Comparison of ENCODE assay signal across 10 cellular contexts in the genomic region with DNA sequence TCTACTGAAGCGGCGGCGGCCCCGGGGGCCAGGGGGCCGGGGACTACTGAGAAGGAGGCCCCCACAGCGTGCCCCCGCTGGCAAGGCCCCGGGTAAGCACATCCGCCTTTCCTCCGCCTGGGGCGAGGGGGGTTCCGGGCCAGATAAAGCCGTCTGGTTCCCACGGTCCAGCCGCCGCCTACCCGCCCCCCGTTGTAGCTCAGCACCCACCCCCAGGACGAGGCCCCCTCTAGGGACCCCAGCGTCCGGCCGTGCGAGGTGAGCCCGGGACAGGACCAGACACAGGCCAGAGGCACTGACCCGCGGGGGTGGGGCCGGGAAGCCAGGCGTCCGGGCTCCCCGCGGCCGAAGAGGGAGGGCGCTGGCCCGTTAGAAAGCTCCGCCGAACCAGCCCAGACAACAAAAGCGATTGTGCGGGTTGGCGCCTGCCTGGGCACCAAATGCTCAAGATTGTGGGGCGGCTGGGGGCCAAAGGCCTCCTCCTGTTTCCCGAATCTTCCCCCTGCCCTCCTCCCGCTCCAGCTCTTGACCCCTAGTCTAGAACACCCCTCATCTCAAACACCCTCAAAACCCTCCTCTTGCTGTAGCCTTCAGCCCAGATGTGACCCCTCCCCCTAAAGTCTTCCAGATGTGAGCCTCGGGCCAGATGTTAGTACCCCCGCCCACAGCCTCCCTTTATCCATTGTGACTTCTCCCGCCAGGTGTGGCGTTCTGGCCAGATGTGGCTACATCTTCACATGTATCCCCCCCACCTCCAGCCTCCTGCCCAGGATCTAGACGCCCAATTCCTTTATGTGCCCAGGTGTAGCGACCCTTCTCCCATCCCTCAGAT. TPM values are rescaled to one million over a fixed set of nuclear protein-coding genes. Genes with fewer than 3 reads are reported as not detected.
DNase-seq lines count a peak whose midpoint lies in the region; ATAC-seq and TF ChIP-seq lines count a peak whose summit lies in the region.
"Had no signal": no experiment of that assay in that cellular context is flagged by ENCODE, and none has a peak within 500 bp of the region (broad histone marks: within the 10 kb centered on the region; RNA-seq: fewer than 3 reads in every experiment).

No MANE protein-coding gene starts in this region.

- TF ChIP-seq EP300 in esophagus muscularis mucosa (IDR thresholded peaks at IDR 0.05) (no peak), ovary (IDR thresholded peaks at IDR 0.05) (no peak)

- peaks cover 67% of the 10 kb centered on the region for H3K4me1 Mint-ChIP-seq in CD4-positive, alpha-beta T cell (ENCODE audit: low read depth)

- peaks cover 25% of the 10 kb centered on the region; the same call in 1 of the 2 replicates for H3F3A ChIP-seq in PC-9 (ENCODE audit: insufficient read depth, low read depth)

- no peaks in the 10 kb centered on the region for H4K20me1 ChIP-seq in PC-9 (ENCODE audit: insufficient read depth)

- no peak overlapping the region for H3K27ac Mint-ChIP-seq in CD4-positive, alpha-beta T cell

- H3K4me3 ChIP-seq in PC-9 (no peak overlapping the region), esophagus muscularis mucosa (peak overlapping the region; percentile 61 to 73 (median 66)), ovary (peak overlapping the region; percentile 23)

- TF ChIP-seq POLR2A in esophagus muscularis mucosa (IDR thresholded peaks at IDR 0.05; ENCODE audit: low read depth), result no peak
- TF ChIP-seq POLR2A in ovary (IDR thresholded peaks at IDR 0.05), result peak; percentile 34

- no peak overlapping the region for H2AFZ ChIP-seq in PC-9

- no peaks in the 10 kb centered on the region for H3K9me3 ChIP-seq in CD4-positive, alpha-beta T cell (ENCODE audit: control insufficient read depth, low read length)
- H3K9me3 ChIP-seq in PC-9 (ENCODE audit: insufficient read depth, low read depth) (no peaks in the 10 kb centered on the region), esophagus muscularis mucosa (no peaks in the 10 kb centered on the region), ovary (no peaks in the 10 kb centered on the region)

- H3K4me3 Mint-ChIP-seq in CD4-positive, alpha-beta T cell, result peak overlapping the region; percentile 67

- no peaks in the 10 kb centered on the region for H3K9me3 Mint-ChIP-seq in CD4-positive, alpha-beta T cell

- no peak for TF ChIP-seq CTCF in CD4-positive, alpha-beta T cell (IDR thresholded peaks at IDR 0.05)
- TF ChIP-seq CTCF in PC-9 (conservative IDR thresholded peaks at IDR 0.05), result no peak
- no peak for TF ChIP-seq CTCF in esophagus muscularis mucosa (IDR thresholded peaks at IDR 0.05)
- no peak for TF ChIP-seq CTCF in ovary (IDR thresholded peaks at IDR 0.05)

- no peaks in the 10 kb centered on the region for H3K9me2 ChIP-seq in PC-9 (ENCODE audit: insufficient read depth)

- peaks cover 55% of the 10 kb centered on the region for H3K27me3 ChIP-seq in CD4-positive, alpha-beta T cell (ENCODE audit: control insufficient read depth, insufficient read depth, low read length)
- H3K27me3 ChIP-seq in PC-9 (ENCODE audit: insufficient read depth, low read depth) (peaks cover 35% of the 10 kb centered on the region), esophagus muscularis mucosa (peaks cover 5 to 69% (median 24%) of the 10 kb centered on the region in 4 donors), ovary (no peaks in the 10 kb centered on the region)

- H3K4me1 ChIP-seq in PC-9 (replicated peaks; ENCODE audit: insufficient read depth) (peaks cover 42% of the 10 kb centered on the region), esophagus muscularis mucosa (peaks cover 79 to 90% (median 89%) of the 10 kb centered on the region in 4 donors), ovary (ENCODE audit: insufficient read depth) (peaks cover 12% of the 10 kb centered on the region)

- intact Hi-C loops in CD4-positive, alpha-beta T cell (cut with DNase I, micrococcal nuclease), result loop anchor here (5.0 kb wide), 5 partner anchors 33 to 313 kb away; a partner anchor contains a TSS
- intact Hi-C loops in PC-9 (cut with micrococcal nuclease; ENCODE audit: unreplicated experiment), result no loop called here
- intact Hi-C loops in esophagus muscularis mucosa (cut with DNase I), result no loop called here
- intact Hi-C loops in ovary (cut with DNase I), result loop anchor here in 3 of 4 donors (5.0 to 10.0 kb wide), 2 partner anchors 136 to 178 kb away; a partner anchor contains a TSS

- POLR2A ChIA-PET in CD4-positive, alpha-beta T cell (lab: Charles Lee), result interaction anchor here (1.0 to 1.2 kb wide), 2 partner anchors 10 to 13 kb away, joined by 4 read pairs; no protein-coding TSS in a partner anchor
- POLR2A ChIA-PET in PC-9 (lab: Charles Lee; ENCODE audit: unreplicated experiment), result interaction anchor here (0.5 kb wide), 1 partner anchor 140 kb away, joined by 8 read pairs; no protein-coding TSS in a partner anchor

- H3K36me3 Mint-ChIP-seq in CD4-positive, alpha-beta T cell (ENCODE audit: low read depth), result no peaks in the 10 kb centered on the region

- WGBS in esophagus muscularis mucosa, result 24% methylated on average over 24 of the region's 48 CpGs
- 7 to 14% (median 7%) methylated on average over 27 to 48 of the region's 48 CpGs for WGBS in ovary, 3 donors

- no TSS peak for BruUV-seq in PC-9 (replicated peaks; lab: Mats Ljungman, UMichigan)

- H3K79me2 ChIP-seq in PC-9 (ENCODE audit: low read depth), result no peaks in the 10 kb centered on the region

- ATAC-seq in CD4-positive, alpha-beta T cell (ENCODE audit: poor library complexity), result no peak
- no peak for ATAC-seq in GM18520 (IDR thresholded peaks at IDR 0.05; ENCODE audit: unreplicated experiment)

- CTCF ChIA-PET in CD4-positive, alpha-beta T cell (lab: Charles Lee), result interaction anchor here (1.2 to 3.9 kb wide), 5 partner anchors 15 to 59 kb away, joined by 7 to 37 read pairs (median 13); no protein-coding TSS in a partner anchor
- CTCF ChIA-PET in PC-9 (lab: Charles Lee), result interaction anchor here (0.5 to 1.2 kb wide), 2 partner anchors 88 to 254 kb away, joined by 3 to 6 read pairs; no protein-coding TSS in a partner anchor

- H3K27ac ChIP-seq in CD4-positive, alpha-beta T cell (ENCODE audit: low read depth, low read length), result no peak overlapping the region
- H3K27ac ChIP-seq in PC-9 (no peak overlapping the region), esophagus muscularis mucosa (replicated peaks in 1 of 4) (peak overlapping the region; percentile 71 to 88 (median 80)), ovary (peak overlapping the region; percentile 50 to 59)
- H3K27ac ChIP-seq: WERI-Rb-1 had no signal

- DNase-seq in CD4-positive, alpha-beta T cell, result no peak
- DNase-seq in PC-9, result no peak
- no peak for DNase-seq in esophagus muscularis mucosa (ENCODE audit: extremely low spot score)
- peak; percentile 52 to 69 (median 68) for DNase-seq in ovary
- no peak for DNase-seq in activated CD4-positive, CD25-positive, alpha-beta regulatory T cell (lab: John Stamatoyannopoulos, UW)
- no peak for DNase-seq in UCSD-AML1 (lab: John Stamatoyannopoulos, UW; ENCODE audit: unreplicated experiment)
- no peak for DNase-seq in NCI-H146 treated with DMSO at 0.1 percent for 48 hours (lab: John Stamatoyannopoulos, UW; ENCODE audit: unreplicated experiment)
- DNase-seq: NCI-H187, WERI-Rb-1 had no signal

- H3K4me2 ChIP-seq in PC-9, result peak overlapping the region; percentile 62; the same call in 1 of the 2 replicates

- H3K36me3 ChIP-seq in PC-9 (ENCODE audit: low read depth) (no peaks in the 10 kb centered on the region), esophagus muscularis mucosa (no peaks in the 10 kb centered on the region), ovary (no peaks in the 10 kb centered on the region)

- peaks cover 53% of the 10 kb centered on the region for H3K27me3 Mint-ChIP-seq in CD4-positive, alpha-beta T cell

RNA-seq across cellular contexts. Expression of a gene that starts 0.9 kb away (rescaled TPM):
- total RNA-seq in CD4-positive, alpha-beta T cell, result 100 to 1,000 TPM; 116 to 134 TPM
- 163 and 203 TPM in 2 replicates for total RNA-seq in PC-9 (2021)
- total RNA-seq in esophagus muscularis mucosa, result 100 to 1,000 TPM; 358 to 430 (median 397) TPM
- total RNA-seq in ovary, result 100 to 1,000 TPM; 214 to 840 (median 547) TPM
- 100 to 1,000 TPM; 152 to 488 TPM for polyA plus RNA-seq in ovary

RNA-seq across cellular contexts. Expression of a gene that starts 23.6 kb away (rescaled TPM):
- 10 to 100 TPM; 82.5 to 92.9 TPM for total RNA-seq in CD4-positive, alpha-beta T cell
- total RNA-seq in PC-9 (2021), result 90.1 and 93.7 TPM in 2 replicates
- total RNA-seq in esophagus muscularis mucosa, result 10 to 100 TPM; 39.5 to 82.7 (median 52.7) TPM
- total RNA-seq in ovary, result 10 to 100 TPM; 23.4 to 48.7 (median 33.8) TPM
- 10 to 100 TPM; 16.3 to 34.8 TPM for polyA plus RNA-seq in ovary

Comparison
In these comparisons a context has a peak if more than half of its experiments do, and no peak if none do; other contexts are left out.
1. DNase-seq: peak in ovary (5 of 5); none in CD4-positive, alpha-beta T cell (0 of 10), PC-9 (0 of 2), esophagus muscularis mucosa (single experiment), activated CD4-positive, CD25-positive, alpha-beta regulatory T cell (0 of 4), UCSD-AML1 (single experiment) and NCI-H146 treated with DMSO at 0.1 percent for 48 hours (single experiment).
2. H3K27ac ChIP-seq: peak in esophagus muscularis mucosa (4 of 4) and ovary (2 of 2); none in CD4-positive, alpha-beta T cell (single experiment) and PC-9 (single experiment).
3. intact Hi-C loops: an anchor here in CD4-positive, alpha-beta T cell (5.0 kb wide) and ovary (5.0 to 10.0 kb wide); none called in PC-9 and esophagus muscularis mucosa.